9 cellular contexts compared by ENCODE assay signal in the genomic region with DNA sequence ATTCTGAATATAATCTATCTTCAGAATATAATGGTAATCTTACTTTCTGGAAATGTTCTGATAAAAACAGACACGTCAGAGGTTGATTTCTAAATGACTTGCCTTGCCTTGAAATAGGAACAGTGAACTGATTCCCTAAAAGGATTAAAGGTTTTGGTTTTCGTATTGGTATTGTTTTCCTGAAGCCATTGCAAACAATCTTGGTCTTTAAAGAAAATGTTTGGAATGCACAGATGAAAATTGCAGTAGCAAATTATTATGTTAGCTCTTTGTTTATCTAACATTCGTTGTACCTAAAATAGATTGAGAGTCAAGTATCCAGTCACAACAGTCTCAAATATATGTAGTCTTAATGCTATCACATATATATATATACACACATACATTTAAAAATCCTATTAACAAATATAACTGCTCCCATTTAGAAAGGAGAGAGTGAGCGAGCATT. TPM values are rescaled to one million over a fixed set of nuclear protein-coding genes. Genes with fewer than 3 reads are reported as not detected.
DNase-seq lines count a peak whose midpoint lies in the region; ATAC-seq lines count a peak whose summit lies in the region.
"Had no signal": no experiment of that assay in that cellular context is flagged by ENCODE, and none has a peak within 500 bp of the region (broad histone marks: within the 10 kb centered on the region; RNA-seq: fewer than 3 reads in every experiment).

No MANE protein-coding gene starts in this region.

- H3K4me3 ChIP-seq in iPS-15b (ENCODE audit: low read depth, low read length), result peak overlapping the region; percentile 21

- no peak overlapping the region for H3K9ac ChIP-seq in iPS-15b (ENCODE audit: low read depth, low read length)

- DNase-seq in NCI-H2171 treated with DMSO at 0.1 percent for 48 hours (lab: John Stamatoyannopoulos, UW) (peak; percentile 9), NCI-H2171 (lab: John Stamatoyannopoulos, UW) (no peak), kidney tubule cell (ENCODE audit: low spot score) (no peak)
- DNase-seq in activated naive CD4-positive, alpha-beta T cell treated with anti-CD3 and anti-CD28 coated beads, Interleukin-2, amount 50 U/mL, for 72 hours (ENCODE audit: low spot score in 2 of 2), result no peak
- no peak for DNase-seq in stimulated activated naive B cell treated with anti-CD40 and anti-IgM and Interleukin-4, amounts not matched to agents 10 μg/mL and 1 μg/mL and 100 μg/mL, for 72 hours
- DNase-seq: KG1 had no signal

- H3K9me3 ChIP-seq in iPS-15b (ENCODE audit: control insufficient read depth, insufficient read depth, low read length), result no peaks in the 10 kb centered on the region

- no peak for ATAC-seq in activated naive CD4-positive, alpha-beta T cell treated with anti-CD3 and anti-CD28 coated beads, Interleukin-2, amount 50 U/mL, for 72 hours
- no peak for ATAC-seq in stimulated activated naive B cell treated with anti-CD40 and anti-IgM and Interleukin-4, amounts not matched to agents 10 μg/mL and 1 μg/mL and 100 μg/mL, for 72 hours (replicated peaks)
- ATAC-seq in HG03095 (IDR thresholded peaks at IDR 0.05; ENCODE audit: unreplicated experiment) (no peak), HG03460 (IDR thresholded peaks at IDR 0.05; ENCODE audit: unreplicated experiment) (no peak)

- H3K27me3 ChIP-seq in iPS-15b (ENCODE audit: control insufficient read depth, insufficient read depth, low read length), result no peaks in the 10 kb centered on the region

- H3K4me1 Mint-ChIP-seq in stimulated activated naive B cell treated with anti-CD40 and anti-IgM and Interleukin-4, amounts not matched to agents 10 μg/mL and 1 μg/mL and 100 μg/mL, for 72 hours, result peaks cover 26 to 43% of the 10 kb centered on the region in 2 donors

- H3K36me3 ChIP-seq in iPS-15b (ENCODE audit: control insufficient read depth, insufficient read depth, low read length), result no peaks in the 10 kb centered on the region

- no peaks in the 10 kb centered on the region for H3K27me3 Mint-ChIP-seq in stimulated activated naive B cell treated with anti-CD40 and anti-IgM and Interleukin-4, amounts not matched to agents 10 μg/mL and 1 μg/mL and 100 μg/mL, for 72 hours

- H3K4me3 Mint-ChIP-seq in stimulated activated naive B cell treated with anti-CD40 and anti-IgM and Interleukin-4, amounts not matched to agents 10 μg/mL and 1 μg/mL and 100 μg/mL, for 72 hours, result peak overlapping the region in 1 of 2 donors; percentile 63

- no peaks in the 10 kb centered on the region for H3K9me3 Mint-ChIP-seq in activated naive CD4-positive, alpha-beta T cell treated with anti-CD3 and anti-CD28 coated beads, Interleukin-2, amount 50 U/mL, for 72 hours
- H3K9me3 Mint-ChIP-seq in stimulated activated naive B cell treated with anti-CD40 and anti-IgM and Interleukin-4, amounts not matched to agents 10 μg/mL and 1 μg/mL and 100 μg/mL, for 72 hours, result no peaks in the 10 kb centered on the region

- peaks cover 0 to 16% of the 10 kb centered on the region in 2 donors for H3K36me3 Mint-ChIP-seq in activated naive CD4-positive, alpha-beta T cell treated with anti-CD3 and anti-CD28 coated beads, Interleukin-2, amount 50 U/mL, for 72 hours
- H3K36me3 Mint-ChIP-seq in stimulated activated naive B cell treated with anti-CD40 and anti-IgM and Interleukin-4, amounts not matched to agents 10 μg/mL and 1 μg/mL and 100 μg/mL, for 72 hours, result peaks cover 4 to 6% of the 10 kb centered on the region in 2 donors

- peaks cover 12% of the 10 kb centered on the region for H3K4me1 ChIP-seq in iPS-15b (ENCODE audit: control insufficient read depth, insufficient read depth, low read length)

- H3K27ac Mint-ChIP-seq in activated naive CD4-positive, alpha-beta T cell treated with anti-CD3 and anti-CD28 coated beads, Interleukin-2, amount 50 U/mL, for 72 hours, result peak overlapping the region; percentile 63 to 91
- H3K27ac Mint-ChIP-seq in stimulated activated naive B cell treated with anti-CD40 and anti-IgM and Interleukin-4, amounts not matched to agents 10 μg/mL and 1 μg/mL and 100 μg/mL, for 72 hours, result peak overlapping the region; percentile 57

RNA-seq across cellular contexts. Expression of gene ITM2B, which starts 1.7 kb away (rescaled TPM):
- 100 to 1,000 TPM in 1 of 2 donors, 10 to 100 TPM in 1; 72.8 to 146 TPM for total RNA-seq in activated naive CD4-positive, alpha-beta T cell treated with anti-CD3 and anti-CD28 coated beads, Interleukin-2, amount 50 U/mL, for 72 hours
